ENCODE assay signal across 14 cellular contexts in the genomic region with DNA sequence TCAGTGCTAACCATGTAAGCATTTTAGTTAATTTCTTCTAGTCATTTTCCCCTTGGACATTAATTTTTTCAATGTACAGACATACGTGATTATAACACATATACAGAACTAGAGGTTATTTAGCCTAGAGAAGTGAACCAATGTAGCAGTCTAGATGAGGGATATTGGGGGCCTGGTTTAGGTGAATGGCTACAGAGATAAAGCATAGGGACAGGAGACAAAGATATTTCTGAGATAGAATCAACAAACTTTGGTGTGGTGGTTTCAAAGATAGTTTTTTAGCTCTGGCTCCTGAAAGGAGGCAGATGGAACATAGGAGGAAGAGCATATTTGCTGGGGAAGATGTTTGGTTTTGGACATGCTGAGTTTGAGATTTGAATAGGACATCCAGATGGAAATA.
"Had no signal": no experiment of that assay in that cellular context is flagged by ENCODE, and none has a peak within 500 bp of the region (broad histone marks: within the 10 kb centered on the region; RNA-seq: fewer than 3 reads in every experiment).

No MANE protein-coding gene starts in this region.

- H3K4me3 ChIP-seq: left lung, transverse colon had no signal

- H3K9me3 Mint-ChIP-seq: WTC11 had no signal

- H3K27ac ChIP-seq: brain microvascular endothelial cell, left lung, transverse colon had no signal

- H3K4me3 Mint-ChIP-seq: activated CD4-positive, alpha-beta T cell treated with anti-CD3 and anti-CD28 coated beads, Interleukin-2, amount 10 ng/mL, durations not matched to agents 7 days and 5 days; activated naive CD8-positive, alpha-beta T cell treated with anti-CD3 and anti-CD28 coated beads, Interleukin-2, amount 10 ng/mL, durations not matched to agents 7 days and 5 days; WTC11 had no signal

- H3K27me3 ChIP-seq: brain microvascular endothelial cell, left lung, transverse colon had no signal

- DNase-seq: activated CD4-positive, alpha-beta T cell treated with anti-CD3 and anti-CD28 coated beads, Interleukin-2, amount 10 ng/mL, durations not matched to agents 7 days and 5 days; activated gamma-delta T cell; activated naive CD8-positive, alpha-beta T cell treated with anti-CD3 and anti-CD28 coated beads, Interleukin-2, amount 10 ng/mL, durations not matched to agents 7 days and 5 days; anterior cingulate cortex; brain microvascular endothelial cell; left lung; mammary epithelial cell; stimulated activated CD4-positive, alpha-beta T cell treated with anti-CD3 and anti-CD28 coated beads, Interleukin-15, amount 100 ng/mL, for 24 hours; stimulated activated CD4-positive, alpha-beta T cell treated with anti-CD3 and anti-CD28 coated beads, Interleukin-4, amount 100 ng/mL, for 24 hours; stimulated activated naive CD8-positive, alpha-beta T cell treated with anti-CD3 and anti-CD28 coated beads, Interleukin-15, Interleukin-2, amounts not matched to agents 100 U/mL and 50 U/mL, for 24 hours; T-helper 2 cell; transverse colon had no signal

- FAIRE-seq: keratinocyte had no signal

- H3K9me3 ChIP-seq: left lung, transverse colon had no signal

- H3K27me3 Mint-ChIP-seq: activated CD4-positive, alpha-beta T cell treated with anti-CD3 and anti-CD28 coated beads, Interleukin-2, amount 10 ng/mL, durations not matched to agents 7 days and 5 days; activated naive CD8-positive, alpha-beta T cell treated with anti-CD3 and anti-CD28 coated beads, Interleukin-2, amount 10 ng/mL, durations not matched to agents 7 days and 5 days had no signal

- H3K36me3 ChIP-seq: brain microvascular endothelial cell had no signal

- H3K27ac Mint-ChIP-seq: activated CD4-positive, alpha-beta T cell treated with anti-CD3 and anti-CD28 coated beads, Interleukin-2, amount 10 ng/mL, durations not matched to agents 7 days and 5 days; activated naive CD8-positive, alpha-beta T cell treated with anti-CD3 and anti-CD28 coated beads, Interleukin-2, amount 10 ng/mL, durations not matched to agents 7 days and 5 days; WTC11 had no signal

- ATAC-seq: left lung; stimulated activated naive CD8-positive, alpha-beta T cell treated with anti-CD3 and anti-CD28 coated beads, Interleukin-15, Interleukin-2, amounts not matched to agents 100 U/mL and 50 U/mL, for 24 hours; WTC11 had no signal
